ENCODE assay signal across 28 cellular contexts in genomic region chrY:8442097-8442496, GRCh38.
"Had no signal": no experiment of that assay in that cellular context is flagged by ENCODE, and none has a peak within 500 bp of the region (broad histone marks: within the 10 kb centered on the region; RNA-seq: fewer than 3 reads in every experiment).

No MANE protein-coding gene starts in this region.

- H3K4me3 ChIP-seq: colonic mucosa, coronary artery, dorsolateral prefrontal cortex, esophagus muscularis mucosa, esophagus squamous epithelium, gastrocnemius medialis, gastroesophageal sphincter, heart left ventricle, heart right ventricle had no signal

- DNase-seq: colonic mucosa; cortex of kidney; dermis blood vessel endothelial cell; dorsolateral prefrontal cortex; effector CD4-positive, alpha-beta T cell; effector CD8-positive, alpha-beta T cell; effector memory CD4-positive, alpha-beta T cell; effector memory CD8-positive, alpha-beta T cell; endodermal cell; erythroblast; esophagus squamous epithelium; foreskin fibroblast; foreskin keratinocyte; foreskin melanocyte; gastrocnemius medialis; glutamatergic neuron; head of caudate nucleus; heart left ventricle; heart right ventricle had no signal

- FAIRE-seq: colon, endometrium, endothelial cell of umbilical vein, frontal cortex had no signal

- H3K4me1 ChIP-seq: colonic mucosa, esophagus muscularis mucosa, esophagus squamous epithelium, foreskin keratinocyte, gastrocnemius medialis, gastroesophageal sphincter, heart left ventricle, heart right ventricle had no signal

- H3K36me3 ChIP-seq: colonic mucosa, esophagus muscularis mucosa, esophagus squamous epithelium, gastrocnemius medialis, gastroesophageal sphincter, heart left ventricle, heart right ventricle had no signal

- H3K27me3 ChIP-seq: colonic mucosa, dorsolateral prefrontal cortex, esophagus muscularis mucosa, esophagus squamous epithelium, foreskin keratinocyte, gastrocnemius medialis, gastroesophageal sphincter, heart left ventricle, heart right ventricle had no signal

- ATAC-seq: effector memory CD8-positive, alpha-beta T cell; esophagus mucosa; foreskin keratinocyte; gastroesophageal sphincter; heart left ventricle; heart right ventricle had no signal

- H3K27ac ChIP-seq: colonic mucosa, coronary artery, dorsolateral prefrontal cortex, epithelial cell of prostate, esophagus muscularis mucosa, esophagus squamous epithelium, foreskin keratinocyte, gastrocnemius medialis, gastroesophageal sphincter, heart left ventricle, heart right ventricle had no signal

- H3K9me3 ChIP-seq: colonic mucosa, esophagus muscularis mucosa, esophagus squamous epithelium, gastrocnemius medialis, gastroesophageal sphincter, heart left ventricle, heart right ventricle had no signal
